ENCODE assay signal across 25 cellular contexts in the genomic region with DNA sequence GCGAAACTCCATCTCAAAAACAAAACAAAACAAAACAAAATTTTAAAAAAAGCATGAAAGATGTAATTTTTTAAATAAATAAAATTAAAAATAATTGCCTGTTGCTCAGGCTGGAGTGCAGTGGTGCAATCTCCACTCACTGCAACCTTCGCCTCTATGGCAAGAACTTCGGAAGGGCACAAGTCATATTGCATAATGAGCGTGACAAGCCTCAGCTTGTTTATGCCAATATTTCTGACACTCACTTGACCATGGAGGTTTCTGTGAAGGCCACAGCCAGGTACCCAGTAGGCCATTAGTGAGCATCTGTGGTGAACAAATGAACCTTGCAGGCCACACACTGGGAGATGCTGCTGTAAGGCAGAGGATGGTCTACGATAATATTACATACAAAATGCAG.
"Had no signal": no experiment of that assay in that cellular context is flagged by ENCODE, and none has a peak within 500 bp of the region (broad histone marks: within the 10 kb centered on the region; RNA-seq: fewer than 3 reads in every experiment).

No MANE protein-coding gene starts in this region.

- DNase-seq: colonic mucosa; effector CD8-positive, alpha-beta T cell; endodermal cell; foreskin fibroblast; gastrocnemius medialis; head of caudate nucleus; mesendoderm; midbrain; naive thymus-derived CD4-positive, alpha-beta T cell; sigmoid colon; stimulated activated CD4-positive, alpha-beta T cell treated with anti-CD3 and anti-CD28 coated beads, Interleukin-4, amount 100 ng/mL, for 4 hours; stimulated activated naive CD8-positive, alpha-beta T cell treated with anti-CD3 and anti-CD28 coated beads, Interleukin-15, Interleukin-2, amounts not matched to agents 100 U/mL and 50 U/mL, for 24 hours; substantia nigra; testis; tibial artery had no signal

- H3K9me3 Mint-ChIP-seq: dendritic cell treated with granulocyte-macrophage colony-stimulating factor and Interleukin-4, amounts not matched to agents 40 ng/mL and 50 ng/mL, for 4 days; naive thymus-derived CD4-positive, alpha-beta T cell; neural progenitor cell; stimulated activated memory B cell treated with anti-CD40 and anti-IgM and Interleukin-4, amounts not matched to agents 10 μg/mL and 1 μg/mL and 100 μg/mL, for 72 hours had no signal

- H3K27me3 Mint-ChIP-seq: type B pancreatic cell had no signal

- H3K27ac Mint-ChIP-seq: dendritic cell treated with granulocyte-macrophage colony-stimulating factor and Interleukin-4, amounts not matched to agents 40 ng/mL and 50 ng/mL, for 4 days; endodermal cell; naive thymus-derived CD4-positive, alpha-beta T cell; nephron; neural progenitor cell; progenitor cell of endocrine pancreas; stimulated activated memory B cell treated with anti-CD40 and anti-IgM and Interleukin-4, amounts not matched to agents 10 μg/mL and 1 μg/mL and 100 μg/mL, for 72 hours; type B pancreatic cell had no signal

- H3K79me2 ChIP-seq: parathyroid adenoma had no signal

- H3K4me2 ChIP-seq: neural progenitor cell had no signal

- H3K36me3 ChIP-seq: colonic mucosa, gastrocnemius medialis, neural progenitor cell, sigmoid colon, tibial artery had no signal

- H3K9me3 ChIP-seq: colonic mucosa, gastrocnemius medialis, sigmoid colon, testis, tibial artery had no signal

- H3K4me1 ChIP-seq: colonic mucosa, gastrocnemius medialis, neural progenitor cell, parathyroid adenoma, sigmoid colon, testis, tibial artery had no signal

- H3K27ac ChIP-seq: colonic mucosa, epithelial cell of prostate, gastrocnemius medialis, neural progenitor cell, parathyroid adenoma, sigmoid colon, tibial artery had no signal

- H3K4me1 Mint-ChIP-seq: naive thymus-derived CD4-positive, alpha-beta T cell; stimulated activated memory B cell treated with anti-CD40 and anti-IgM and Interleukin-4, amounts not matched to agents 10 μg/mL and 1 μg/mL and 100 μg/mL, for 72 hours had no signal

- H3K9ac ChIP-seq: neural progenitor cell, parathyroid adenoma had no signal

- H3K36me3 Mint-ChIP-seq: naive thymus-derived CD4-positive, alpha-beta T cell; neural progenitor cell; stimulated activated memory B cell treated with anti-CD40 and anti-IgM and Interleukin-4, amounts not matched to agents 10 μg/mL and 1 μg/mL and 100 μg/mL, for 72 hours; type B pancreatic cell had no signal

- FAIRE-seq: keratinocyte had no signal

- H3K4me3 Mint-ChIP-seq: dendritic cell treated with granulocyte-macrophage colony-stimulating factor and Interleukin-4, amounts not matched to agents 40 ng/mL and 50 ng/mL, for 4 days; endodermal cell; naive thymus-derived CD4-positive, alpha-beta T cell; nephron; neural progenitor cell; stimulated activated memory B cell treated with anti-CD40 and anti-IgM and Interleukin-4, amounts not matched to agents 10 μg/mL and 1 μg/mL and 100 μg/mL, for 72 hours; type B pancreatic cell had no signal

- ATAC-seq: esophagus mucosa; gastrocnemius medialis; naive thymus-derived CD4-positive, alpha-beta T cell; stimulated activated memory B cell treated with anti-CD40 and anti-IgM and Interleukin-4, amounts not matched to agents 10 μg/mL and 1 μg/mL and 100 μg/mL, for 72 hours; stimulated activated naive CD8-positive, alpha-beta T cell treated with anti-CD3 and anti-CD28 coated beads, Interleukin-15, Interleukin-2, amounts not matched to agents 100 U/mL and 50 U/mL, for 24 hours had no signal

- H3K4me3 ChIP-seq: colonic mucosa, gastrocnemius medialis, neural progenitor cell, sigmoid colon, testis, tibial artery had no signal

- H3K27me3 ChIP-seq: colonic mucosa, gastrocnemius medialis, neural progenitor cell, testis, tibial artery had no signal

- H2AFZ ChIP-seq: parathyroid adenoma had no signal
